In genomic region chr6:150201285-150201684, GRCh38 we compare ENCODE assay signal across 19 cellular contexts. TPM values are rescaled to one million over a fixed set of nuclear protein-coding genes. Genes with fewer than 3 reads are reported as not detected.
"Had no signal": no experiment of that assay in that cellular context is flagged by ENCODE, and none has a peak within 500 bp of the region (broad histone marks: within the 10 kb centered on the region; RNA-seq: fewer than 3 reads in every experiment).

No MANE protein-coding gene starts in this region.

- H3K4me3 Mint-ChIP-seq: activated naive CD4-positive, alpha-beta T cell treated with anti-CD3 and anti-CD28 coated beads, Interleukin-2, amount 50 U/mL, for 24 hours; effector memory CD8-positive, alpha-beta T cell; mesothelial cell of epicardium had no signal

- ATAC-seq: effector memory CD8-positive, alpha-beta T cell; foreskin keratinocyte had no signal

- H3K36me3 Mint-ChIP-seq: activated naive CD4-positive, alpha-beta T cell treated with anti-CD3 and anti-CD28 coated beads, Interleukin-2, amount 50 U/mL, for 24 hours; mesothelial cell of epicardium; naive B cell had no signal

- DNase-seq: activated CD4-positive, alpha-beta T cell treated with anti-CD3 and anti-CD28 coated beads, Interleukin-2, amount 50 U/mL, for 4 hours; activated gamma-delta T cell; dermis blood vessel endothelial cell; effector memory CD8-positive, alpha-beta T cell; foreskin keratinocyte; hippocampal formation; naive B cell; stimulated activated CD8-positive, alpha-beta memory T cell treated with anti-CD3 and anti-CD28 coated beads, Interleukin-4, amount 100 ng/mL, for 48 hours; stimulated activated naive CD4-positive, alpha-beta T cell; thyroid gland; uterus had no signal

- H3K9me3 ChIP-seq: neutrophil, thyroid gland, uterus had no signal

- H3K9me3 Mint-ChIP-seq: activated naive CD4-positive, alpha-beta T cell treated with anti-CD3 and anti-CD28 coated beads, Interleukin-2, amount 50 U/mL, for 24 hours; effector memory CD8-positive, alpha-beta T cell; mesothelial cell of epicardium; naive B cell had no signal

- H3K36me3 ChIP-seq: neutrophil, thyroid gland, uterus had no signal

- H3K27me3 ChIP-seq: foreskin keratinocyte, thyroid gland, uterus had no signal

- H3K27ac ChIP-seq: neutrophil, uterus had no signal

- FAIRE-seq: bronchial epithelial cell, keratinocyte, TTC549 had no signal

- H3K4me1 ChIP-seq: uterus had no signal

- H3K27ac Mint-ChIP-seq: activated naive CD4-positive, alpha-beta T cell treated with anti-CD3 and anti-CD28 coated beads, Interleukin-2, amount 50 U/mL, for 24 hours; mesothelial cell of epicardium had no signal

- H3K27me3 Mint-ChIP-seq: activated naive CD4-positive, alpha-beta T cell treated with anti-CD3 and anti-CD28 coated beads, Interleukin-2, amount 50 U/mL, for 24 hours had no signal

- H3K4me3 ChIP-seq: lung, thyroid gland, uterus had no signal

- H3K4me1 Mint-ChIP-seq: activated naive CD4-positive, alpha-beta T cell treated with anti-CD3 and anti-CD28 coated beads, Interleukin-2, amount 50 U/mL, for 24 hours had no signal

RNA-seq across cellular contexts. Expression of gene PPP1R14C, which starts 58.4 kb away (rescaled TPM):
- total RNA-seq: dermis blood vessel endothelial cell had no signal
- polyA plus RNA-seq: fibroblast of lung had no signal
